ENCODE assay signal across 17 cellular contexts in genomic region chr3:72814308-72814707, GRCh38. TPM values are rescaled to one million over a fixed set of nuclear protein-coding genes. Genes with fewer than 3 reads are reported as not detected.
DNase-seq lines count a peak whose midpoint lies in the region; ATAC-seq and TF ChIP-seq lines count a peak whose summit lies in the region.
"Had no signal": no experiment of that assay in that cellular context is flagged by ENCODE, and none has a peak within 500 bp of the region (broad histone marks: within the 10 kb centered on the region; RNA-seq: fewer than 3 reads in every experiment).

No MANE protein-coding gene starts in this region.

- H3K36me3 ChIP-seq in OCI-LY7 (ENCODE audit: insufficient read depth, low read length), result peaks cover 31% of the 10 kb centered on the region

- ATAC-seq in GM18505 (IDR thresholded peaks at IDR 0.05; ENCODE audit: unreplicated experiment) (peak; percentile 53), GM19455 (IDR thresholded peaks at IDR 0.05; ENCODE audit: unreplicated experiment) (peak; percentile 48), HG02973 (IDR thresholded peaks at IDR 0.05; ENCODE audit: unreplicated experiment) (peak; percentile 39), omental fat pad (ENCODE audit: low FRiP score) (no peak)
- ATAC-seq in activated T-helper 17 cell treated with anti-CD3 and anti-CD28 coated beads, Interleukin-2, amount 50 U/mL, for 72 hours (replicated peaks), result no peak
- ATAC-seq: body of pancreas had no signal

- no peak overlapping the region for H3K27ac Mint-ChIP-seq in activated T-helper 17 cell treated with anti-CD3 and anti-CD28 coated beads, Interleukin-2, amount 50 U/mL, for 72 hours
- H3K27ac Mint-ChIP-seq: progenitor cell of endocrine pancreas had no signal

- no peaks in the 10 kb centered on the region for H3K9me3 ChIP-seq in OCI-LY7 (ENCODE audit: low read length)
- H3K9me3 ChIP-seq: body of pancreas, left ventricle myocardium inferior, thoracic aorta had no signal

- POLR2A ChIA-PET in OCI-LY7 (lab: Charles Lee), result interaction anchor here (0.7 to 1.0 kb wide), 3 partner anchors 13 to 64 kb away, joined by 3 to 5 read pairs (median 3); no protein-coding TSS in a partner anchor

- intact Hi-C loops in OCI-LY7 (cut with micrococcal nuclease; ENCODE audit: unreplicated experiment), result loop anchor here (2.0 to 10.0 kb wide), 3 partner anchors 58 to 860 kb away; no protein-coding TSS in a partner anchor

- H3K36me3 Mint-ChIP-seq in activated T-helper 17 cell treated with anti-CD3 and anti-CD28 coated beads, Interleukin-2, amount 50 U/mL, for 72 hours (ENCODE audit: low read depth), result peaks cover 84% of the 10 kb centered on the region

- H3K9me3 Mint-ChIP-seq in activated T-helper 17 cell treated with anti-CD3 and anti-CD28 coated beads, Interleukin-2, amount 50 U/mL, for 72 hours, result no peaks in the 10 kb centered on the region
- H3K9me3 Mint-ChIP-seq: activated naive CD4-positive, alpha-beta T cell treated with anti-CD3 and anti-CD28 coated beads for 36 hours had no signal

- no peak overlapping the region for H3K27ac ChIP-seq in OCI-LY7 (ENCODE audit: low read depth, low read length, poor library complexity, severe bottlenecking)
- H3K27ac ChIP-seq: body of pancreas, left ventricle myocardium inferior, thoracic aorta had no signal

- TF ChIP-seq CTCF in OCI-LY7 (conservative IDR thresholded peaks at IDR 0.05; ENCODE audit: low read length) (no peak), omental fat pad (IDR thresholded peaks at IDR 0.05) (no peak)

- peak overlapping the region; percentile 50 for H3K4me2 ChIP-seq in OCI-LY7 (ENCODE audit: low read length)

- CTCF ChIA-PET in OCI-LY7 (lab: Charles Lee; ENCODE audit: unreplicated experiment), result interaction anchor here (1.0 kb wide), 1 partner anchor 28 kb away, joined by 3 read pairs; no protein-coding TSS in a partner anchor

- peaks cover 9% of the 10 kb centered on the region for H3K4me1 Mint-ChIP-seq in activated T-helper 17 cell treated with anti-CD3 and anti-CD28 coated beads, Interleukin-2, amount 50 U/mL, for 72 hours

- 0 out of 2 replicates have a peak, but pooled peaks cover 5% of the 10 kb centered on the region for H4K20me1 ChIP-seq in OCI-LY7 (ENCODE audit: insufficient read depth, low read length)

- H3K79me2 ChIP-seq in OCI-LY7 (ENCODE audit: insufficient read depth, low read depth, low read length), result no peaks in the 10 kb centered on the region

- no peak overlapping the region for H2AFZ ChIP-seq in OCI-LY7 (ENCODE audit: low read length)

- no peaks in the 10 kb centered on the region for H3K27me3 Mint-ChIP-seq in activated T-helper 17 cell treated with anti-CD3 and anti-CD28 coated beads, Interleukin-2, amount 50 U/mL, for 72 hours
- H3K27me3 Mint-ChIP-seq: progenitor cell of endocrine pancreas had no signal

- H3K9me2 ChIP-seq in OCI-LY7 (ENCODE audit: insufficient read depth, low read length), result no peaks in the 10 kb centered on the region

- BruUV-seq in OCI-LY7 (replicated peaks; lab: Mats Ljungman, UMichigan), result no TSS peak

- H3K4me1 ChIP-seq in OCI-LY7 (ENCODE audit: insufficient read depth, low read length, poor library complexity, severe bottlenecking), result peaks cover 30% of the 10 kb centered on the region

- no peak overlapping the region for H3K4me3 ChIP-seq in OCI-LY7 (ENCODE audit: low read depth, low read length, poor library complexity, severe bottlenecking)
- H3K4me3 ChIP-seq: body of pancreas, left ventricle myocardium inferior, thoracic aorta had no signal

- no peak for TF ChIP-seq POLR2A in GM18505 (IDR thresholded peaks at IDR 0.05; ENCODE audit: borderline replicate concordance, extremely low read depth, insufficient read depth, insufficient read length)

- DNase-seq in OCI-LY7 (ENCODE audit: low spot score) (peak; percentile 59), GM19238 (ENCODE audit: insufficient read length, low spot score) (no peak), omental fat pad (ENCODE audit: low spot score) (no peak), SW480 (ENCODE audit: low spot score) (no peak)
- DNase-seq: activated naive CD4-positive, alpha-beta T cell treated with anti-CD3 and anti-CD28 coated beads for 36 hours; body of pancreas; Calu3; left ventricle myocardium inferior; MV-4-11; NCI-H2227 treated with DMSO at 0.1 percent for 48 hours; OCI-M1 had no signal

- H3K4me3 Mint-ChIP-seq in activated T-helper 17 cell treated with anti-CD3 and anti-CD28 coated beads, Interleukin-2, amount 50 U/mL, for 72 hours, result no peak overlapping the region
- H3K4me3 Mint-ChIP-seq: activated naive CD4-positive, alpha-beta T cell treated with anti-CD3 and anti-CD28 coated beads for 36 hours had no signal

RNA-seq across cellular contexts. Expression of gene SHQ1, which starts 33.9 kb away (rescaled TPM):
- 19.7 and 24.3 TPM in 2 replicates for total RNA-seq in OCI-LY7 (2014; rRNA removed; shearing (Covaris generic))
- 34.9 and 35.5 TPM in 2 replicates for total RNA-seq in OCI-LY7 (2022)
- total RNA-seq in activated T-helper 17 cell treated with anti-CD3 and anti-CD28 coated beads, Interleukin-2, amount 50 U/mL, for 72 hours, result 10 to 100 TPM; 23.2 to 38.1 TPM
- 10 to 100 TPM; 11.0 to 22.9 (median 16.7) TPM for total RNA-seq in omental fat pad

Comparison
In these comparisons a context has a peak if more than half of its experiments do, and no peak if none do; other contexts are left out.
1. ATAC-seq: peak in GM18505 (single experiment), GM19455 (single experiment) and HG02973 (single experiment); none in activated T-helper 17 cell treated with anti-CD3 and anti-CD28 coated beads, Interleukin-2, amount 50 U/mL, for 72 hours (single experiment) and omental fat pad (single experiment).